18 cellular contexts compared by ENCODE assay signal in genomic region chr15:69080958-69081248, GRCh38.
DNase-seq lines count a peak whose midpoint lies in the region; ATAC-seq and TF ChIP-seq lines count a peak whose summit lies in the region.
"Had no signal": no experiment of that assay in that cellular context is flagged by ENCODE, and none has a peak within 500 bp of the region (broad histone marks: within the 10 kb centered on the region; RNA-seq: fewer than 3 reads in every experiment).

No MANE protein-coding gene starts in this region.

- H3K9me3 ChIP-seq in BLaER1 (no peaks in the 10 kb centered on the region), gastroesophageal sphincter (no peaks in the 10 kb centered on the region), psoas muscle (no peaks in the 10 kb centered on the region), Karpas-422 (ENCODE audit: low read length) (no peaks in the 10 kb centered on the region)
- H3K9me3 ChIP-seq: body of pancreas, prostate gland had no signal

- TF ChIP-seq EP300 in gastroesophageal sphincter (IDR thresholded peaks at IDR 0.05) = no peak

- H2AFZ ChIP-seq in Karpas-422 (ENCODE audit: low read length) = no peak overlapping the region

- ATAC-seq in gastroesophageal sphincter = no peak
- ATAC-seq in psoas muscle = no peak
- no peak for ATAC-seq in GM19035 (IDR thresholded peaks at IDR 0.05; ENCODE audit: unreplicated experiment)
- ATAC-seq in GM18502 (IDR thresholded peaks at IDR 0.05; ENCODE audit: poor library complexity, unreplicated experiment) = no peak

- H3K9me2 ChIP-seq in Karpas-422 (replicated peaks; ENCODE audit: insufficient read depth, low read length) = no peaks in the 10 kb centered on the region

- H3K27me3 ChIP-seq in BLaER1 (no peaks in the 10 kb centered on the region), gastroesophageal sphincter (no peaks in the 10 kb centered on the region), psoas muscle (ENCODE audit: insufficient read depth in 3 of 3, low read length in 2 of 3) (no peaks in the 10 kb centered on the region), Karpas-422 (ENCODE audit: low read length) (no peaks in the 10 kb centered on the region)
- H3K27me3 ChIP-seq: body of pancreas had no signal

- no peak for TF ChIP-seq CTCF in gastroesophageal sphincter (IDR thresholded peaks at IDR 0.05)
- TF ChIP-seq CTCF in psoas muscle (IDR thresholded peaks at IDR 0.05) = no peak

- H3K79me2 ChIP-seq in Karpas-422 (ENCODE audit: low read length) = no peaks in the 10 kb centered on the region

- H3K4me3 ChIP-seq in BLaER1 = no peak overlapping the region
- no peak overlapping the region for H3K4me3 ChIP-seq in gastroesophageal sphincter
- H3K4me3 ChIP-seq in psoas muscle = no peak overlapping the region
- no peak overlapping the region for H3K4me3 ChIP-seq in Karpas-422 (ENCODE audit: low read length)
- H3K4me3 ChIP-seq: body of pancreas, prostate gland had no signal

- H3K36me3 ChIP-seq in BLaER1 (no peaks in the 10 kb centered on the region), gastroesophageal sphincter (no peaks in the 10 kb centered on the region), psoas muscle (ENCODE audit: insufficient read depth in 1 of 2, low read depth in 1 of 2) (no peaks in the 10 kb centered on the region), Karpas-422 (ENCODE audit: insufficient read depth, low read length) (no peaks in the 10 kb centered on the region)
- H3K36me3 ChIP-seq: prostate gland had no signal

- H4K20me1 ChIP-seq in BLaER1 = no peaks in the 10 kb centered on the region
- H4K20me1 ChIP-seq in Karpas-422 (ENCODE audit: insufficient read depth, low read depth, low read length) = no peaks in the 10 kb centered on the region

- TF ChIP-seq POLR2A in gastroesophageal sphincter (IDR thresholded peaks at IDR 0.05) = no peak

- WGBS in gastroesophageal sphincter (ENCODE audit: low coverage in 1 of 2), 2 donors = 25 to 45% methylated on average over 2 of the region's 2 CpGs
- WGBS in psoas muscle, 3 donors = 51 to 55% (median 55%) methylated on average over 2 of the region's 2 CpGs

- H3K27ac ChIP-seq in BLaER1 (no peak overlapping the region), gastroesophageal sphincter (peak overlapping the region in 3 of 4 donors; percentile 65 to 76 (median 73)), psoas muscle (peak overlapping the region; percentile 68), Karpas-422 (ENCODE audit: low read length) (no peak overlapping the region)
- H3K27ac ChIP-seq: prostate gland, VCaP had no signal

- intact Hi-C loops in psoas muscle (cut with DNase I) = no loop called here

- H3K4me1 ChIP-seq in BLaER1 (peaks cover 42% of the 10 kb centered on the region), gastroesophageal sphincter (peaks cover 0 to 29% (median 7%) of the 10 kb centered on the region in 3 donors), psoas muscle (peaks cover 19% of the 10 kb centered on the region), Karpas-422 (ENCODE audit: low read length) (no peaks in the 10 kb centered on the region)
- H3K4me1 ChIP-seq: prostate gland had no signal

- DNase-seq in RPMI7951 (ENCODE audit: low read depth) = peak; percentile 23
- DNase-seq in psoas muscle = no peak
- no peak for DNase-seq in Karpas-422
- no peak for DNase-seq in C1 segment of cervical spinal cord (lab: John Stamatoyannopoulos, UW)
- DNase-seq: activated CD4-positive, alpha-beta memory T cell treated with anti-CD3 and anti-CD28 coated beads for 36 hours; activated T-cell treated with anti-CD3 and anti-CD28 coated beads, Interleukin-2, amount 50 U/mL, for 1 hour; cortex of kidney; NCI-H1930; SHP77; stimulated activated CD4-positive, alpha-beta T cell treated with anti-CD3 and anti-CD28 coated beads, Interleukin-15, amount 100 ng/mL, for 24 hours; stimulated activated naive CD4-positive, alpha-beta T cell treated with Interleukin-2 at 50 U/mL for 16 hours had no signal

- H3K9ac ChIP-seq in BLaER1 = no peak overlapping the region
- H3K9ac ChIP-seq in Karpas-422 (ENCODE audit: low read length) = no peak overlapping the region

- peak overlapping the region; percentile 43 for H3K4me2 ChIP-seq in BLaER1
- H3K4me2 ChIP-seq in Karpas-422 (ENCODE audit: low read depth, low read length, poor library complexity, severe bottlenecking) = no peak overlapping the region

Comparison
In these comparisons a context has a peak if more than half of its experiments do, and no peak if none do; other contexts are left out.
1. H3K27ac ChIP-seq: peak in gastroesophageal sphincter (3 of 4) and psoas muscle (single experiment); none in BLaER1 (single experiment) and Karpas-422 (single experiment).